ENCODE assay signal across 1 cellular context in the genomic region with DNA sequence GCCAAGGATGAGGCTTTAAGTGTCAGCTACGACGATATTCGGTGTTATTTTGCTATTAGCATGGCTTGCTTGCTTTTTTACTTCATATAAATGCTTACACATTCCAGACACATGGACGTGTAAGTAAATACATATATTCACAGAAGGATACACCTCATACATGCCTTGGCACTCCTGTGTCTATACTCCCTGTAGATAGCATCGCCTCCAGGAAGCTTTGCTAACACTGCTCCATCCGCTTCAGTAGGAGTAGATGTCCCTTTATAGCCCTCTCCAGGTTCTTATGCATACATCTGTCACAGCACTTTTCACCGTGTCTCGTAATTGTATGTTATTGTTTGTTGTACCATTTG.
TF ChIP-seq lines count a peak whose summit lies in the region.

No MANE protein-coding gene starts in this region.

TF ChIP-seq in GM12878, 131 proteins besides CTCF, POLR2A, EP300 and RAD21 (continued from another document):
- TF ChIP-seq, protein P1, sequence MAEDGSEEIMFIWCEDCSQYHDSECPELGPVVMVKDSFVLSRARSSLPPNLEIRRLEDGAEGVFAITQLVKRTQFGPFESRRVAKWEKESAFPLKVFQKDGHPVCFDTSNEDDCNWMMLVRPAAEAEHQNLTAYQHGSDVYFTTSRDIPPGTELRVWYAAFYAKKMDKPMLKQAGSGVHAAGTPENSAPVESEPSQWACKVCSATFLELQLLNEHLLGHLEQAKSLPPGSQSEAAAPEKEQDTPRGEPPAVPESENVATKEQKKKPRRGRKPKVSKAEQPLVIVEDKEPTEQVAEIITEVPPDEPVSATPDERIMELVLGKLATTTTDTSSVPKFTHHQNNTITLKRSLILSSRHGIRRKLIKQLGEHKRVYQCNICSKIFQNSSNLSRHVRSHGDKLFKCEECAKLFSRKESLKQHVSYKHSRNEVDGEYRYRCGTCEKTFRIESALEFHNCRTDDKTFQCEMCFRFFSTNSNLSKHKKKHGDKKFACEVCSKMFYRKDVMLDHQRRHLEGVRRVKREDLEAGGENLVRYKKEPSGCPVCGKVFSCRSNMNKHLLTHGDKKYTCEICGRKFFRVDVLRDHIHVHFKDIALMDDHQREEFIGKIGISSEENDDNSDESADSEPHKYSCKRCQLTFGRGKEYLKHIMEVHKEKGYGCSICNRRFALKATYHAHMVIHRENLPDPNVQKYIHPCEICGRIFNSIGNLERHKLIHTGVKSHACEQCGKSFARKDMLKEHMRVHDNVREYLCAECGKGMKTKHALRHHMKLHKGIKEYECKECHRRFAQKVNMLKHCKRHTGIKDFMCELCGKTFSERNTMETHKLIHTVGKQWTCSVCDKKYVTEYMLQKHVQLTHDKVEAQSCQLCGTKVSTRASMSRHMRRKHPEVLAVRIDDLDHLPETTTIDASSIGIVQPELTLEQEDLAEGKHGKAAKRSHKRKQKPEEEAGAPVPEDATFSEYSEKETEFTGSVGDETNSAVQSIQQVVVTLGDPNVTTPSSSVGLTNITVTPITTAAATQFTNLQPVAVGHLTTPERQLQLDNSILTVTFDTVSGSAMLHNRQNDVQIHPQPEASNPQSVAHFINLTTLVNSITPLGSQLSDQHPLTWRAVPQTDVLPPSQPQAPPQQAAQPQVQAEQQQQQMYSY (CRISPR knock-in tag; IDR thresholded peaks at IDR 0.05): no peak
- TF ChIP-seq WRNIP1 (IDR thresholded peaks at IDR 0.05; ENCODE audit: borderline replicate concordance, low read depth, low read length): no peak
- no peak for TF ChIP-seq IRF4 (IDR thresholded peaks at IDR 0.05; ENCODE audit: low read depth, low read length)
- no peak for TF ChIP-seq NKRF (conservative IDR thresholded peaks at IDR 0.05)
- TF ChIP-seq, protein P2, sequence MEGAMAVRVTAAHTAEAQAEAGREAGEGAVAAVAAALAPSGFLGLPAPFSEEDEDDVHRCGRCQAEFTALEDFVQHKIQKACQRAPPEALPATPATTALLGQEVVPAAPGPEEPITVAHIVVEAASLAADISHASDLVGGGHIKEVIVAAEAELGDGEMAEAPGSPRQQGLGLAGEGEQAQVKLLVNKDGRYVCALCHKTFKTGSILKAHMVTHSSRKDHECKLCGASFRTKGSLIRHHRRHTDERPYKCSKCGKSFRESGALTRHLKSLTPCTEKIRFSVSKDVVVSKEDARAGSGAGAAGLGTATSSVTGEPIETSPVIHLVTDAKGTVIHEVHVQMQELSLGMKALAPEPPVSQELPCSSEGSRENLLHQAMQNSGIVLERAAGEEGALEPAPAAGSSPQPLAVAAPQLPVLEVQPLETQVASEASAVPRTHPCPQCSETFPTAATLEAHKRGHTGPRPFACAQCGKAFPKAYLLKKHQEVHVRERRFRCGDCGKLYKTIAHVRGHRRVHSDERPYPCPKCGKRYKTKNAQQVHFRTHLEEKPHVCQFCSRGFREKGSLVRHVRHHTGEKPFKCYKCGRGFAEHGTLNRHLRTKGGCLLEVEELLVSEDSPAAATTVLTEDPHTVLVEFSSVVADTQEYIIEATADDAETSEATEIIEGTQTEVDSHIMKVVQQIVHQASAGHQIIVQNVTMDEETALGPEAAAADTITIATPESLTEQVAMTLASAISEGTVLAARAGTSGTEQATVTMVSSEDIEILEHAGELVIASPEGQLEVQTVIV (IDR thresholded peaks at IDR 0.05; ENCODE audit: borderline replicate concordance, partially characterized antibody): no peak
- TF ChIP-seq ZNF622 (IDR thresholded peaks at IDR 0.05): no peak
- TF ChIP-seq KDM1A (IDR thresholded peaks at IDR 0.05; ENCODE audit: borderline replicate concordance): no peak
- no peak for TF ChIP-seq CBX3 (IDR thresholded peaks at IDR 0.05; ENCODE audit: borderline replicate concordance, low read depth)
- TF ChIP-seq SPI1 (IDR thresholded peaks at IDR 0.05; ENCODE audit: borderline replicate concordance, insufficient read depth, low read depth, low read length): no peak
- TF ChIP-seq, protein P3, sequence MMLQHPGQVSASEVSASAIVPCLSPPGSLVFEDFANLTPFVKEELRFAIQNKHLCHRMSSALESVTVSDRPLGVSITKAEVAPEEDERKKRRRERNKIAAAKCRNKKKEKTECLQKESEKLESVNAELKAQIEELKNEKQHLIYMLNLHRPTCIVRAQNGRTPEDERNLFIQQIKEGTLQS (IDR thresholded peaks at IDR 0.05; ENCODE audit: borderline replicate concordance, extremely low read depth, low read depth, low read length): no peak
- TF ChIP-seq MEF2A (IDR thresholded peaks at IDR 0.05; ENCODE audit: insufficient read depth, low read depth, low read length): no peak
- TF ChIP-seq ZNF384 (IDR thresholded peaks at IDR 0.05; ENCODE audit: borderline replicate concordance, low read depth, low read length): no peak
- no peak for TF ChIP-seq BHLHE40 (IDR thresholded peaks at IDR 0.05; ENCODE audit: borderline replicate concordance in 1 of 2, low read depth in 2 of 2, low read length in 1 of 2)
- TF ChIP-seq HDGF (IDR thresholded peaks at IDR 0.05): no peak
- TF ChIP-seq CBFB (IDR thresholded peaks at IDR 0.05; ENCODE audit: low read depth): no peak
